In genomic region chr9:470041-470781, GRCh38 we compare ENCODE assay signal across 1 cellular context.
TF ChIP-seq lines count a peak whose summit lies in the region.

No MANE protein-coding gene starts in this region.

TF ChIP-seq in K562, 482 proteins besides CTCF, POLR2A, EP300 and RAD21 (continued from another document):
- no peak for TF ChIP-seq LARP7 (IDR thresholded peaks at IDR 0.05)
- TF ChIP-seq MNT (conservative IDR thresholded peaks at IDR 0.05): 0 out of 4 replicates have a peak, but pooled peaks of 1 of the 2 experiments have one; percentile 40
- TF ChIP-seq SUPT5H (IDR thresholded peaks at IDR 0.05): peak; percentile 66
- TF ChIP-seq L3MBTL2 (IDR thresholded peaks at IDR 0.05): peak; percentile 82
- TF ChIP-seq MGA (IDR thresholded peaks at IDR 0.05): peak; percentile 88
- peak; percentile 84 for TF ChIP-seq VEZF1 (CRISPR knock-in tag; IDR thresholded peaks at IDR 0.05)
- TF ChIP-seq E2F6 (IDR thresholded peaks at IDR 0.05; ENCODE audit: borderline replicate concordance in 1 of 2, extremely low read depth in 1 of 2, insufficient read depth in 1 of 2, insufficient read length in 1 of 2, low read depth in 1 of 2, low read length in 1 of 2, poor library complexity in 1 of 2, severe bottlenecking in 1 of 2): peak; percentile 62 to 69
- peak; percentile 49 for TF ChIP-seq RBFOX2 (IDR thresholded peaks at IDR 0.05; ENCODE audit: low read depth, low read length)
- peak; percentile 44 for TF ChIP-seq ZFX (CRISPR knock-in tag; IDR thresholded peaks at IDR 0.05)
- TF ChIP-seq KDM5B (IDR thresholded peaks at IDR 0.05; ENCODE audit: insufficient replicate concordance, low read depth, low read length): peak; percentile 67
- 0 out of 4 replicates have a peak, but pooled peaks of 1 of the 2 experiments have one; percentile 40 for TF ChIP-seq MAZ (CRISPR knock-in tag; conservative IDR thresholded peaks at IDR 0.05 in 1 of 2, IDR thresholded peaks at IDR 0.05 in 1 of 2)
- no peak for TF ChIP-seq ZNF778 (CRISPR knock-in tag; IDR thresholded peaks at IDR 0.05)
- peak; percentile 52; the same call in 1 of the 2 replicates for TF ChIP-seq PHF8 (IDR thresholded peaks at IDR 0.05; ENCODE audit: borderline replicate concordance, low read length)
- peak; percentile 68 for TF ChIP-seq POLR2G (IDR thresholded peaks at IDR 0.05; ENCODE audit: low read depth, low read length)
- peak; percentile 95 to 96 for TF ChIP-seq NRF1 (conservative IDR thresholded peaks at IDR 0.05 in 1 of 2, IDR thresholded peaks at IDR 0.05 in 1 of 2)
- TF ChIP-seq POLR2B (IDR thresholded peaks at IDR 0.05; ENCODE audit: low read depth, partially characterized antibody): peak; percentile 59
- peak; percentile 51 for TF ChIP-seq EGR1 (conservative IDR thresholded peaks at IDR 0.05)
- TF ChIP-seq ZBTB34 (CRISPR knock-in tag; IDR thresholded peaks at IDR 0.05): no peak
- TF ChIP-seq PTTG1 (tag; IDR thresholded peaks at IDR 0.05; ENCODE audit: low read depth): no peak
- no peak for TF ChIP-seq CREB1 (IDR thresholded peaks at IDR 0.05)
- TF ChIP-seq CREB1 (CRISPR knock-in tag; IDR thresholded peaks at IDR 0.05): 0 out of 2 replicates have a peak, but pooled peaks have one; percentile 18
- TF ChIP-seq ZNF184 (CRISPR knock-in tag; IDR thresholded peaks at IDR 0.05): no peak
- TF ChIP-seq ZBTB1 (CRISPR knock-in tag; IDR thresholded peaks at IDR 0.05; ENCODE audit: borderline replicate concordance, low read depth): 0 out of 2 replicates have a peak, but pooled peaks have one; percentile 37
- peak; percentile 77 for TF ChIP-seq MEIS2 (IDR thresholded peaks at IDR 0.05; ENCODE audit: partially characterized antibody)
